In the genomic region with DNA sequence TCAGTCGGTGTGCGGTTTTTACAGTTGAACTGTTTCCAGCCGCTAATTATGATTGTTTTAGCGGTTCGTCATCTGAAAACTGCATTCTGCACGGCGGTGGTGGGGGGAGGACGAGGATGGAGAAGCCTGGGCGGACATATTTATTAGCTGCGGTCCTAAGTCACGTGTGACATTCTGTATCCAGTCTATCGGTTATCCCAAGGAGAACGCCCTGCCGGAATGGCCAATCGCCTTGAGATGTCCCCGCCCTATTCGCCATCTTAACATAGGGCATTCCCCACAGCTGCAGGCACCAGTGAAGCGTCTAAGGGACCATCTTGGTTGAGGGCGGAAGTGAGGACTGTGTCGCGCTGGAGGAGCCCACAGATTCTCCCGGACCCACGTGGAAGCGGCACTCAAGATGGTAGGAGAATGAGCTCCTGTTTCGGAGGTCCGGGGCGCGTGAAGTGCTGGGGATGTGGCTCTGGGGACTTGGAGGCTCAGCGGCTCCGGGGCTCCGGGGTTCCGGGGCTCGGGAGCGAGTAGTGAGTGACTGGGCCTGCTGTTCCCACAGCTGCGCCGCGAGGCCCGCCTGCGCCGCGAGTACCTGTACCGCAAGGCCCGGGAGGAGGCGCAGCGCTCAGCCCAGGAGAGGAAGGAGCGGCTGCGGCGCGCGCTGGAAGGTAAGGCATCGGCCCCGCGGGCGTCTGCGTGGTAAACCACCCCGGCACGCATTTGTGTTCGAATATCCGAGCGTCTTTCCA, we compare ENCODE assay signal across 1 cellular context.
TF ChIP-seq lines count a peak whose summit lies in the region.

A gene with protein sequence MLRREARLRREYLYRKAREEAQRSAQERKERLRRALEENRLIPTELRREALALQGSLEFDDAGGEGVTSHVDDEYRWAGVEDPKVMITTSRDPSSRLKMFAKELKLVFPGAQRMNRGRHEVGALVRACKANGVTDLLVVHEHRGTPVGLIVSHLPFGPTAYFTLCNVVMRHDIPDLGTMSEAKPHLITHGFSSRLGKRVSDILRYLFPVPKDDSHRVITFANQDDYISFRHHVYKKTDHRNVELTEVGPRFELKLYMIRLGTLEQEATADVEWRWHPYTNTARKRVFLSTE (plus strand): TSS at position 365 of the 743 bp plus-strand sequence. CDS start 36 bp downstream, at position 401.

TF ChIP-seq in HepG2, 621 proteins besides CTCF, POLR2A, EP300 and RAD21 (continued from another document and continues in another):
- TF ChIP-seq MNT (IDR thresholded peaks at IDR 0.05) (peak; percentile 86), ZNF773 (CRISPR knock-in tag; IDR thresholded peaks at IDR 0.05; ENCODE audit: borderline replicate concordance) (no peak), DMAP1 (CRISPR knock-in tag; IDR thresholded peaks at IDR 0.05) (peak; percentile 97), ZBTB38 (CRISPR knock-in tag; IDR thresholded peaks at IDR 0.05) (peak; percentile 69), HDAC6 (IDR thresholded peaks at IDR 0.05; ENCODE audit: low read depth, low read length) (no peak), ZNF550 (CRISPR knock-in tag; IDR thresholded peaks at IDR 0.05; ENCODE audit: borderline replicate concordance) (peak; percentile 95; the same call in 1 of the 2 replicates), ZBTB7B (CRISPR knock-in tag; IDR thresholded peaks at IDR 0.05) (no peak), ZEB1 (IDR thresholded peaks at IDR 0.05; ENCODE audit: insufficient replicate concordance, low read depth) (no peak), HDAC2 (CRISPR knock-in tag; IDR thresholded peaks at IDR 0.05) (peak; percentile 68; the same call in 1 of the 2 replicates), AKNA (CRISPR knock-in tag; IDR thresholded peaks at IDR 0.05; ENCODE audit: borderline replicate concordance) (no peak), HINFP (CRISPR knock-in tag; IDR thresholded peaks at IDR 0.05; ENCODE audit: low read depth) (peak; percentile 100), ZNF407 (CRISPR knock-in tag; IDR thresholded peaks at IDR 0.05; ENCODE audit: not compliant biosample characterization) (no peak), DBP (CRISPR knock-in tag; IDR thresholded peaks at IDR 0.05; ENCODE audit: not compliant biosample characterization) (no peak), MAFF (IDR thresholded peaks at IDR 0.05; ENCODE audit: low read depth, low read length) (no peak), HNF4A (CRISPR knock-in tag; IDR thresholded peaks at IDR 0.05) (no peak), RBM39 (IDR thresholded peaks at IDR 0.05; ENCODE audit: low read depth, low read length, poor library complexity, severe bottlenecking) (peak; percentile 44), HOXA5 (CRISPR knock-in tag; IDR thresholded peaks at IDR 0.05) (0 out of 2 replicates have a peak, but pooled peaks have one; percentile 12), NFE2 (CRISPR knock-in tag; IDR thresholded peaks at IDR 0.05) (peak; percentile 36; the same call in 1 of the 2 replicates), TMF1 (CRISPR knock-in tag; IDR thresholded peaks at IDR 0.05; ENCODE audit: low read depth) (0 out of 2 replicates have a peak, but pooled peaks have one; percentile 46), PPARG (CRISPR knock-in tag; conservative IDR thresholded peaks at IDR 0.05) (no peak), SNAPC2 (CRISPR knock-in tag; IDR thresholded peaks at IDR 0.05) (peak; percentile 47; the same call in 1 of the 2 replicates), SETDB1 (CRISPR knock-in tag; IDR thresholded peaks at IDR 0.05; ENCODE audit: borderline replicate concordance) (no peak), WIZ (CRISPR knock-in tag; IDR thresholded peaks at IDR 0.05) (peak; percentile 60; the same call in 1 of the 2 replicates), ZFP36 (IDR thresholded peaks at IDR 0.05; ENCODE audit: borderline replicate concordance, low read depth, low read length, partially characterized antibody) (no peak), ZNF567 (CRISPR knock-in tag; IDR thresholded peaks at IDR 0.05; ENCODE audit: borderline replicate concordance) (peak; percentile 64), ZNF530 (CRISPR knock-in tag; IDR thresholded peaks at IDR 0.05; ENCODE audit: low read depth) (no peak)
- TF ChIP-seq, protein P1, sequence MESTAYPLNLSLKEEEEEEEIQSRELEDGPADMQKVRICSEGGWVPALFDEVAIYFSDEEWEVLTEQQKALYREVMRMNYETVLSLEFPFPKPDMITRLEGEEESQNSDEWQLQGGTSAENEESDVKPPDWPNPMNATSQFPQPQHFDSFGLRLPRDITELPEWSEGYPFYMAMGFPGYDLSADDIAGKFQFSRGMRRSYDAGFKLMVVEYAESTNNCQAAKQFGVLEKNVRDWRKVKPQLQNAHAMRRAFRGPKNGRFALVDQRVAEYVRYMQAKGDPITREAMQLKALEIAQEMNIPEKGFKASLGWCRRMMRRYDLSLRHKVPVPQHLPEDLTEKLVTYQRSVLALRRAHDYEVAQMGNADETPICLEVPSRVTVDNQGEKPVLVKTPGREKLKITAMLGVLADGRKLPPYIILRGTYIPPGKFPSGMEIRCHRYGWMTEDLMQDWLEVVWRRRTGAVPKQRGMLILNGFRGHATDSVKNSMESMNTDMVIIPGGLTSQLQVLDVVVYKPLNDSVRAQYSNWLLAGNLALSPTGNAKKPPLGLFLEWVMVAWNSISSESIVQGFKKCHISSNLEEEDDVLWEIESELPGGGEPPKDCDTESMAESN (CRISPR knock-in tag; conservative IDR thresholded peaks at IDR 0.05): peak; percentile 7
- TF ChIP-seq, protein P2, sequence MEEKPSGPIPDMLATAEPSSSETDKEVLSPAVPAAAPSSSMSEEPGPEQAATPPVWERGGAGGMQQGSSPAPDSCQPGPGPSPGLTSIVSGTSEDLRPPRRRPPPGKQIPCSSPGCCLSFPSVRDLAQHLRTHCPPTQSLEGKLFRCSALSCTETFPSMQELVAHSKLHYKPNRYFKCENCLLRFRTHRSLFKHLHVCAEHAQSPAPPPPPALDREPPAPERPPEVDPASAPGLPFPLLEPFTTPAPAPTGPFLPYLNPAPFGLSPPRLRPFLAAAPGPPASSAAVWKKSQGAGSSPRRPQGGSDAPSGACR (CRISPR knock-in tag; IDR thresholded peaks at IDR 0.05): peak; percentile 66; the same call in 1 of the 2 replicates
- TF ChIP-seq, protein P3, sequence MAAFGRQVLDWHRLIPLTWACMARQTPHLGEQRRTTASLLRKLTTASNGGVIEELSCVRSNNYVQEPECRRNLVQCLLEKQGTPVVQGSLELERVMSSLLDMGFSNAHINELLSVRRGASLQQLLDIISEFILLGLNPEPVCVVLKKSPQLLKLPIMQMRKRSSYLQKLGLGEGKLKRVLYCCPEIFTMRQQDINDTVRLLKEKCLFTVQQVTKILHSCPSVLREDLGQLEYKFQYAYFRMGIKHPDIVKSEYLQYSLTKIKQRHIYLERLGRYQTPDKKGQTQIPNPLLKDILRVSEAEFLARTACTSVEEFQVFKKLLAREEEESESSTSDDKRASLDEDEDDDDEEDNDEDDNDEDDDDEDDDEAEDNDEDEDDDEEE (CRISPR knock-in tag; IDR thresholded peaks at IDR 0.05): no peak; the same call in 1 of the 2 replicates
